31 cellular contexts compared by ENCODE assay signal in genomic region chr2:180258041-180258537, GRCh38.
"Had no signal": no experiment of that assay in that cellular context is flagged by ENCODE, and none has a peak within 500 bp of the region (broad histone marks: within the 10 kb centered on the region; RNA-seq: fewer than 3 reads in every experiment).

No MANE protein-coding gene starts in this region.

- H3K36me3 Mint-ChIP-seq: activated naive CD4-positive, alpha-beta T cell treated with anti-CD3 and anti-CD28 coated beads, Interleukin-2, amount 10 ng/mL, durations not matched to agents 7 days and 5 days; activated naive CD8-positive, alpha-beta T cell had no signal

- DNase-seq: activated CD4-positive, alpha-beta T cell treated with anti-CD3 and anti-CD28 coated beads for 36 hours; activated CD4-positive, alpha-beta T cell treated with anti-CD3 and anti-CD28 coated beads, Interleukin-2, amount 10 ng/mL, durations not matched to agents 7 days and 5 days; activated CD4-positive, alpha-beta T cell treated with anti-CD3 and anti-CD28 coated beads, Interleukin-2, amount 50 U/mL, for 48 hours; activated CD8-positive, alpha-beta memory T cell treated with anti-CD3 and anti-CD28 coated beads, Interleukin-2, amount 50 U/mL, for 4 hours; activated gamma-delta T cell treated with Interleukin-2 at 50 U/mL for 16 hours; activated naive CD4-positive, alpha-beta T cell treated with anti-CD3 and anti-CD28 coated beads, Interleukin-2, amount 10 ng/mL, durations not matched to agents 7 days and 5 days; activated naive CD8-positive, alpha-beta T cell treated with anti-CD3 and anti-CD28 coated beads, Interleukin-2, amount 50 U/mL, for 24 hours; activated T-cell treated with anti-CD3 and anti-CD28 coated beads for 4 hours; activated T-cell treated with anti-CD3 and anti-CD28 coated beads, Interleukin-2, amount 50 U/mL, for 4 hours; anterior cingulate cortex; brain microvascular endothelial cell; central memory CD4-positive, alpha-beta T cell; Kasumi-1; MM.1S; MV-4-11; NCI-H1092; NCI-H1436 treated with DMSO at 0.1 percent for 48 hours; NCI-H1694 treated with DMSO at 0.1 percent for 48 hours; NCI-H2029; NCI-H345; NCI-H524 treated with DMSO at 0.1 percent for 48 hours; SIG-M5; SW 1271; T-helper 1 cell; T-helper 2 cell; T-helper 9 cell had no signal

- H3K27me3 Mint-ChIP-seq: activated CD4-positive, alpha-beta T cell treated with anti-CD3 and anti-CD28 coated beads for 36 hours; activated CD4-positive, alpha-beta T cell treated with anti-CD3 and anti-CD28 coated beads, Interleukin-2, amount 10 ng/mL, durations not matched to agents 7 days and 5 days; activated naive CD4-positive, alpha-beta T cell treated with anti-CD3 and anti-CD28 coated beads, Interleukin-2, amount 10 ng/mL, durations not matched to agents 7 days and 5 days; activated naive CD8-positive, alpha-beta T cell treated with anti-CD3 and anti-CD28 coated beads, Interleukin-2, amount 50 U/mL, for 24 hours had no signal

- H3K4me1 Mint-ChIP-seq: activated CD4-positive, alpha-beta T cell treated with anti-CD3 and anti-CD28 coated beads for 36 hours; activated CD4-positive, alpha-beta T cell treated with anti-CD3 and anti-CD28 coated beads, Interleukin-2, amount 10 ng/mL, durations not matched to agents 7 days and 5 days; activated naive CD4-positive, alpha-beta T cell treated with anti-CD3 and anti-CD28 coated beads, Interleukin-2, amount 10 ng/mL, durations not matched to agents 7 days and 5 days; activated naive CD8-positive, alpha-beta T cell treated with anti-CD3 and anti-CD28 coated beads, Interleukin-2, amount 50 U/mL, for 24 hours had no signal

- H3K27ac Mint-ChIP-seq: activated CD4-positive, alpha-beta T cell treated with anti-CD3 and anti-CD28 coated beads for 36 hours; activated CD4-positive, alpha-beta T cell treated with anti-CD3 and anti-CD28 coated beads, Interleukin-2, amount 10 ng/mL, durations not matched to agents 7 days and 5 days; activated naive CD4-positive, alpha-beta T cell treated with anti-CD3 and anti-CD28 coated beads, Interleukin-2, amount 10 ng/mL, durations not matched to agents 7 days and 5 days; activated naive CD8-positive, alpha-beta T cell; activated naive CD8-positive, alpha-beta T cell treated with anti-CD3 and anti-CD28 coated beads, Interleukin-2, amount 50 U/mL, for 24 hours; activated T-helper 1 cell treated with anti-CD3 and anti-CD28 coated beads, Interleukin-12 subunit alpha, Interleukin-12 subunit beta, Interleukin-2, Interleukin-4 antibody, amounts not matched to agents 30 ng/mL and 10 ng/mL and 1 ng/mL, durations not matched to agents 14 hours and 24 hours and 36 hours had no signal

- H3K27ac ChIP-seq: brain microvascular endothelial cell, RWPE1 had no signal

- H3K9me3 Mint-ChIP-seq: activated CD4-positive, alpha-beta T cell treated with anti-CD3 and anti-CD28 coated beads, Interleukin-2, amount 10 ng/mL, durations not matched to agents 7 days and 5 days; activated naive CD4-positive, alpha-beta T cell treated with anti-CD3 and anti-CD28 coated beads, Interleukin-2, amount 10 ng/mL, durations not matched to agents 7 days and 5 days; activated naive CD8-positive, alpha-beta T cell treated with anti-CD3 and anti-CD28 coated beads, Interleukin-2, amount 50 U/mL, for 24 hours; activated T-cell treated with anti-CD3 and anti-CD28 coated beads, Interleukin-2, amount 50 U/mL, for 4 hours; activated T-helper 1 cell treated with anti-CD3 and anti-CD28 coated beads, Interleukin-12 subunit alpha, Interleukin-12 subunit beta, Interleukin-2, Interleukin-4 antibody, amounts not matched to agents 30 ng/mL and 10 ng/mL and 1 ng/mL, durations not matched to agents 14 hours and 24 hours and 36 hours had no signal

- H3K4me3 Mint-ChIP-seq: activated CD4-positive, alpha-beta T cell treated with anti-CD3 and anti-CD28 coated beads for 36 hours; activated CD4-positive, alpha-beta T cell treated with anti-CD3 and anti-CD28 coated beads, Interleukin-2, amount 10 ng/mL, durations not matched to agents 7 days and 5 days; activated naive CD4-positive, alpha-beta T cell treated with anti-CD3 and anti-CD28 coated beads, Interleukin-2, amount 10 ng/mL, durations not matched to agents 7 days and 5 days; activated naive CD8-positive, alpha-beta T cell; activated naive CD8-positive, alpha-beta T cell treated with anti-CD3 and anti-CD28 coated beads, Interleukin-2, amount 50 U/mL, for 24 hours; activated T-cell treated with anti-CD3 and anti-CD28 coated beads, Interleukin-2, amount 50 U/mL, for 4 hours; activated T-helper 1 cell treated with anti-CD3 and anti-CD28 coated beads, Interleukin-12 subunit alpha, Interleukin-12 subunit beta, Interleukin-2, Interleukin-4 antibody, amounts not matched to agents 30 ng/mL and 10 ng/mL and 1 ng/mL, durations not matched to agents 14 hours and 24 hours and 36 hours had no signal

- ATAC-seq: activated CD4-positive, alpha-beta T cell treated with anti-CD3 and anti-CD28 coated beads for 36 hours; activated naive CD8-positive, alpha-beta T cell treated with anti-CD3 and anti-CD28 coated beads, Interleukin-2, amount 50 U/mL, for 24 hours; activated T-cell treated with anti-CD3 and anti-CD28 coated beads, Interleukin-2, amount 50 U/mL, for 4 hours; Right ventricle myocardium inferior; SK-N-SH treated with all-trans-retinoic acid at 6 μM for 48 hours had no signal
